1 cellular context compared by ENCODE assay signal in the genomic region with DNA sequence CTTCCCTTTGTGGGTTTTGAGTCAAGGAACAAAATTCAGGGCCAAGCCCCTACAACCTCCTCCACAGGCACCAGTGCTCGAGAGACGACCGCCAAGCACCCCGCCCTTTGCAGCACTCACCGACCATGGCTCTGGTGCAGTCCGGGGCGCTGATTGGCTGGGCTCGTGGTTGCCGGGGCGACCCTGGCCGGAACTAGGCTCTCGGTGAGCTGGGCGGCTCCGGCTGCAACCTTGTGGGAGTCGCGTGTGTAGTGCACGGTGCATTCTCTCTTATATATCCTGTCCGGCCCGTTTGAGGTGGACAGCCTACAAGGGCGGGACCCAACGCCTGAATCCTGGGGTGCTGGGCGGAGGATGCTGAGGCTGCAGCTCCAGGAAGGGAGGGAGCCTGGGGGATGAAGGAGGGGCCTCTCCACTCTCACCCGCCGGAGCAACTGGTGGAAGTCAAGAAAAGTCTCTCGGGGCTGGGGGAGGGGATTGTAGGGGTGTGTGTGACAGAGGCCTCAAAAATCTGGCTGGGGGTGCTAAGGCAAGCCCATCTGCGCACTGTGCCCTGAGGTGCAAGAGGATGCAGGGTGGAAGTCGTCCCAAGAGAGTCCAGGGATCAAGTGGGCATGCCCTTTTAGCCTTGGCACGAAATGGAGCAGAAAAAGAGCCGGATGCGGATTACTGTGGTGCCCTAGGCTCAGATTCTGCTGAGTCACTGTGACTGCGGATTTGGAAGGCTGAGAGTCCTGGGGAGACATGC.
TF ChIP-seq lines count a peak whose summit lies in the region.

TSS of gene NQO1 (minus strand) at position 248 of the 748 bp plus-strand sequence. CDS start at position 127, 121 bp downstream.

TF ChIP-seq in HepG2, 621 proteins besides CTCF, POLR2A, EP300 and RAD21 (continued from another document and continues in another):
- TF ChIP-seq, protein P1, sequence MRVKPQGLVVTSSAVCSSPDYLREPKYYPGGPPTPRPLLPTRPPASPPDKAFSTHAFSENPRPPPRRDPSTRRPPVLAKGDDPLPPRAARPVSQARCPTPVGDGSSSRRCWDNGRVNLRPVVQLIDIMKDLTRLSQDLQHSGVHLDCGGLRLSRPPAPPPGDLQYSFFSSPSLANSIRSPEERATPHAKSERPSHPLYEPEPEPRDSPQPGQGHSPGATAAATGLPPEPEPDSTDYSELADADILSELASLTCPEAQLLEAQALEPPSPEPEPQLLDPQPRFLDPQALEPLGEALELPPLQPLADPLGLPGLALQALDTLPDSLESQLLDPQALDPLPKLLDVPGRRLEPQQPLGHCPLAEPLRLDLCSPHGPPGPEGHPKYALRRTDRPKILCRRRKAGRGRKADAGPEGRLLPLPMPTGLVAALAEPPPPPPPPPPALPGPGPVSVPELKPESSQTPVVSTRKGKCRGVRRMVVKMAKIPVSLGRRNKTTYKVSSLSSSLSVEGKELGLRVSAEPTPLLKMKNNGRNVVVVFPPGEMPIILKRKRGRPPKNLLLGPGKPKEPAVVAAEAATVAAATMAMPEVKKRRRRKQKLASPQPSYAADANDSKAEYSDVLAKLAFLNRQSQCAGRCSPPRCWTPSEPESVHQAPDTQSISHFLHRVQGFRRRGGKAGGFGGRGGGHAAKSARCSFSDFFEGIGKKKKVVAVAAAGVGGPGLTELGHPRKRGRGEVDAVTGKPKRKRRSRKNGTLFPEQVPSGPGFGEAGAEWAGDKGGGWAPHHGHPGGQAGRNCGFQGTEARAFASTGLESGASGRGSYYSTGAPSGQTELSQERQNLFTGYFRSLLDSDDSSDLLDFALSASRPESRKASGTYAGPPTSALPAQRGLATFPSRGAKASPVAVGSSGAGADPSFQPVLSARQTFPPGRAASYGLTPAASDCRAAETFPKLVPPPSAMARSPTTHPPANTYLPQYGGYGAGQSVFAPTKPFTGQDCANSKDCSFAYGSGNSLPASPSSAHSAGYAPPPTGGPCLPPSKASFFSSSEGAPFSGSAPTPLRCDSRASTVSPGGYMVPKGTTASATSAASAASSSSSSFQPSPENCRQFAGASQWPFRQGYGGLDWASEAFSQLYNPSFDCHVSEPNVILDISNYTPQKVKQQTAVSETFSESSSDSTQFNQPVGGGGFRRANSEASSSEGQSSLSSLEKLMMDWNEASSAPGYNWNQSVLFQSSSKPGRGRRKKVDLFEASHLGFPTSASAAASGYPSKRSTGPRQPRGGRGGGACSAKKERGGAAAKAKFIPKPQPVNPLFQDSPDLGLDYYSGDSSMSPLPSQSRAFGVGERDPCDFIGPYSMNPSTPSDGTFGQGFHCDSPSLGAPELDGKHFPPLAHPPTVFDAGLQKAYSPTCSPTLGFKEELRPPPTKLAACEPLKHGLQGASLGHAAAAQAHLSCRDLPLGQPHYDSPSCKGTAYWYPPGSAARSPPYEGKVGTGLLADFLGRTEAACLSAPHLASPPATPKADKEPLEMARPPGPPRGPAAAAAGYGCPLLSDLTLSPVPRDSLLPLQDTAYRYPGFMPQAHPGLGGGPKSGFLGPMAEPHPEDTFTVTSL (CRISPR knock-in tag; IDR thresholded peaks at IDR 0.05; ENCODE audit: borderline replicate concordance): peak; percentile 77; the same call in 1 of the 2 replicates
- 0 out of 2 replicates have a peak, but pooled peaks have one; percentile 5 for TF ChIP-seq CREB1 (IDR thresholded peaks at IDR 0.05)
- no peak for TF ChIP-seq CREB1 (CRISPR knock-in tag; IDR thresholded peaks at IDR 0.05)
- TF ChIP-seq, protein P2, sequence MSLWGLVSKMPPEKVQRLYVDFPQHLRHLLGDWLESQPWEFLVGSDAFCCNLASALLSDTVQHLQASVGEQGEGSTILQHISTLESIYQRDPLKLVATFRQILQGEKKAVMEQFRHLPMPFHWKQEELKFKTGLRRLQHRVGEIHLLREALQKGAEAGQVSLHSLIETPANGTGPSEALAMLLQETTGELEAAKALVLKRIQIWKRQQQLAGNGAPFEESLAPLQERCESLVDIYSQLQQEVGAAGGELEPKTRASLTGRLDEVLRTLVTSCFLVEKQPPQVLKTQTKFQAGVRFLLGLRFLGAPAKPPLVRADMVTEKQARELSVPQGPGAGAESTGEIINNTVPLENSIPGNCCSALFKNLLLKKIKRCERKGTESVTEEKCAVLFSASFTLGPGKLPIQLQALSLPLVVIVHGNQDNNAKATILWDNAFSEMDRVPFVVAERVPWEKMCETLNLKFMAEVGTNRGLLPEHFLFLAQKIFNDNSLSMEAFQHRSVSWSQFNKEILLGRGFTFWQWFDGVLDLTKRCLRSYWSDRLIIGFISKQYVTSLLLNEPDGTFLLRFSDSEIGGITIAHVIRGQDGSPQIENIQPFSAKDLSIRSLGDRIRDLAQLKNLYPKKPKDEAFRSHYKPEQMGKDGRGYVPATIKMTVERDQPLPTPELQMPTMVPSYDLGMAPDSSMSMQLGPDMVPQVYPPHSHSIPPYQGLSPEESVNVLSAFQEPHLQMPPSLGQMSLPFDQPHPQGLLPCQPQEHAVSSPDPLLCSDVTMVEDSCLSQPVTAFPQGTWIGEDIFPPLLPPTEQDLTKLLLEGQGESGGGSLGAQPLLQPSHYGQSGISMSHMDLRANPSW (CRISPR knock-in tag; IDR thresholded peaks at IDR 0.05; ENCODE audit: borderline replicate concordance): peak; percentile 57; the same call in 1 of the 2 replicates
- no peak for TF ChIP-seq ZNF570 (CRISPR knock-in tag; IDR thresholded peaks at IDR 0.05; ENCODE audit: borderline replicate concordance)
- TF ChIP-seq GATAD2A (CRISPR knock-in tag; IDR thresholded peaks at IDR 0.05): peak; percentile 36
- TF ChIP-seq ZNF12 (CRISPR knock-in tag; IDR thresholded peaks at IDR 0.05): no peak
- TF ChIP-seq GZF1 (CRISPR knock-in tag; IDR thresholded peaks at IDR 0.05): 0 out of 2 replicates have a peak, but pooled peaks have one; percentile 34
- 0 out of 2 replicates have a peak, but pooled peaks have one; percentile 38 for TF ChIP-seq KDM3A (CRISPR knock-in tag; IDR thresholded peaks at IDR 0.05; ENCODE audit: low read depth)
- TF ChIP-seq DMAP1 (CRISPR knock-in tag; IDR thresholded peaks at IDR 0.05): peak; percentile 66; the same call in 1 of the 2 replicates
- peak; percentile 77; the same call in 1 of the 2 replicates for TF ChIP-seq ZFP41 (CRISPR knock-in tag; IDR thresholded peaks at IDR 0.05; ENCODE audit: borderline replicate concordance)
- TF ChIP-seq NR2F6 (IDR thresholded peaks at IDR 0.05): peak; percentile 47; the same call in 1 of the 2 replicates
- TF ChIP-seq NR2F6 (CRISPR knock-in tag; IDR thresholded peaks at IDR 0.05): 0 out of 2 replicates have a peak, but pooled peaks have one; percentile 27
- TF ChIP-seq CREM (IDR thresholded peaks at IDR 0.05): peak; percentile 57; the same call in 1 of the 2 replicates
- TF ChIP-seq CREM (CRISPR knock-in tag; IDR thresholded peaks at IDR 0.05): no peak
- 0 out of 2 replicates have a peak, but pooled peaks have one; percentile 11 for TF ChIP-seq CHD2 (IDR thresholded peaks at IDR 0.05; ENCODE audit: low read depth, low read length)
- TF ChIP-seq NPAS2 (CRISPR knock-in tag; IDR thresholded peaks at IDR 0.05; ENCODE audit: borderline replicate concordance): no peak
- TF ChIP-seq GFI1 (CRISPR knock-in tag; IDR thresholded peaks at IDR 0.05; ENCODE audit: borderline replicate concordance): peak; percentile 63
- TF ChIP-seq MNT (IDR thresholded peaks at IDR 0.05): peak; percentile 57
- 0 out of 2 replicates have a peak, but pooled peaks have one; percentile 5 for TF ChIP-seq ZSCAN31 (CRISPR knock-in tag; IDR thresholded peaks at IDR 0.05; ENCODE audit: low read depth)
- TF ChIP-seq PRDM15 (CRISPR knock-in tag; IDR thresholded peaks at IDR 0.05): 0 out of 2 replicates have a peak, but pooled peaks have one; percentile 48
- no peak for TF ChIP-seq EEA1 (CRISPR knock-in tag; IDR thresholded peaks at IDR 0.05; ENCODE audit: borderline replicate concordance)
- TF ChIP-seq SP5 (CRISPR knock-in tag; IDR thresholded peaks at IDR 0.05; ENCODE audit: borderline replicate concordance, low read depth): peak; percentile 60
- 0 out of 2 replicates have a peak, but pooled peaks have one; percentile 38 for TF ChIP-seq KDM1A (CRISPR knock-in tag; IDR thresholded peaks at IDR 0.05)
- 0 out of 2 replicates have a peak, but pooled peaks have one; percentile 37 for TF ChIP-seq ZNF709 (CRISPR knock-in tag; IDR thresholded peaks at IDR 0.05)
- TF ChIP-seq, protein P3, sequence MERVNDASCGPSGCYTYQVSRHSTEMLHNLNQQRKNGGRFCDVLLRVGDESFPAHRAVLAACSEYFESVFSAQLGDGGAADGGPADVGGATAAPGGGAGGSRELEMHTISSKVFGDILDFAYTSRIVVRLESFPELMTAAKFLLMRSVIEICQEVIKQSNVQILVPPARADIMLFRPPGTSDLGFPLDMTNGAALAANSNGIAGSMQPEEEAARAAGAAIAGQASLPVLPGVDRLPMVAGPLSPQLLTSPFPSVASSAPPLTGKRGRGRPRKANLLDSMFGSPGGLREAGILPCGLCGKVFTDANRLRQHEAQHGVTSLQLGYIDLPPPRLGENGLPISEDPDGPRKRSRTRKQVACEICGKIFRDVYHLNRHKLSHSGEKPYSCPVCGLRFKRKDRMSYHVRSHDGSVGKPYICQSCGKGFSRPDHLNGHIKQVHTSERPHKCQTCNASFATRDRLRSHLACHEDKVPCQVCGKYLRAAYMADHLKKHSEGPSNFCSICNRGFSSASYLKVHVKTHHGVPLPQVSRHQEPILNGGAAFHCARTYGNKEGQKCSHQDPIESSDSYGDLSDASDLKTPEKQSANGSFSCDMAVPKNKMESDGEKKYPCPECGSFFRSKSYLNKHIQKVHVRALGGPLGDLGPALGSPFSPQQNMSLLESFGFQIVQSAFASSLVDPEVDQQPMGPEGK (CRISPR knock-in tag; IDR thresholded peaks at IDR 0.05): peak; percentile 45; the same call in 1 of the 2 replicates
- TF ChIP-seq ZNF337 (CRISPR knock-in tag; IDR thresholded peaks at IDR 0.05; ENCODE audit: borderline replicate concordance, low read depth): no peak
- peak; percentile 7; the same call in 1 of the 2 replicates for TF ChIP-seq FOXO1 (CRISPR knock-in tag; IDR thresholded peaks at IDR 0.05)
- TF ChIP-seq, protein P4, sequence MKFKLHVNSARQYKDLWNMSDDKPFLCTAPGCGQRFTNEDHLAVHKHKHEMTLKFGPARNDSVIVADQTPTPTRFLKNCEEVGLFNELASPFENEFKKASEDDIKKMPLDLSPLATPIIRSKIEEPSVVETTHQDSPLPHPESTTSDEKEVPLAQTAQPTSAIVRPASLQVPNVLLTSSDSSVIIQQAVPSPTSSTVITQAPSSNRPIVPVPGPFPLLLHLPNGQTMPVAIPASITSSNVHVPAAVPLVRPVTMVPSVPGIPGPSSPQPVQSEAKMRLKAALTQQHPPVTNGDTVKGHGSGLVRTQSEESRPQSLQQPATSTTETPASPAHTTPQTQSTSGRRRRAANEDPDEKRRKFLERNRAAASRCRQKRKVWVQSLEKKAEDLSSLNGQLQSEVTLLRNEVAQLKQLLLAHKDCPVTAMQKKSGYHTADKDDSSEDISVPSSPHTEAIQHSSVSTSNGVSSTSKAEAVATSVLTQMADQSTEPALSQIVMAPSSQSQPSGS (CRISPR knock-in tag; IDR thresholded peaks at IDR 0.05): peak; percentile 21; the same call in 1 of the 2 replicates
- 0 out of 2 replicates have a peak, but pooled peaks have one; percentile 45 for TF ChIP-seq ARID2 (CRISPR knock-in tag; IDR thresholded peaks at IDR 0.05; ENCODE audit: borderline replicate concordance)
- no peak for TF ChIP-seq ISX (CRISPR knock-in tag; conservative IDR thresholded peaks at IDR 0.05)
- TF ChIP-seq ZNF484 (CRISPR knock-in tag; IDR thresholded peaks at IDR 0.05; ENCODE audit: borderline replicate concordance, low read depth): no peak
- no peak for TF ChIP-seq ZNF619 (CRISPR knock-in tag; IDR thresholded peaks at IDR 0.05)
- peak; percentile 76; the same call in 1 of the 2 replicates for TF ChIP-seq ZBTB20 (CRISPR knock-in tag; IDR thresholded peaks at IDR 0.05; ENCODE audit: borderline replicate concordance, low read depth)
- TF ChIP-seq ZNF382 (CRISPR knock-in tag; IDR thresholded peaks at IDR 0.05; ENCODE audit: borderline replicate concordance): no peak
- no peak for TF ChIP-seq IKZF4 (CRISPR knock-in tag; IDR thresholded peaks at IDR 0.05; ENCODE audit: borderline replicate concordance, low read depth, not compliant biosample characterization)
- no peak for TF ChIP-seq SMAD9 (CRISPR knock-in tag; IDR thresholded peaks at IDR 0.05)
- no peak for TF ChIP-seq BRCA1 (CRISPR knock-in tag; IDR thresholded peaks at IDR 0.05)
- no peak for TF ChIP-seq JUND (CRISPR knock-in tag; IDR thresholded peaks at IDR 0.05)
- peak; percentile 27; the same call in 1 of the 2 replicates for TF ChIP-seq ZNF816 (CRISPR knock-in tag; IDR thresholded peaks at IDR 0.05; ENCODE audit: borderline replicate concordance)
- TF ChIP-seq, protein P5, sequence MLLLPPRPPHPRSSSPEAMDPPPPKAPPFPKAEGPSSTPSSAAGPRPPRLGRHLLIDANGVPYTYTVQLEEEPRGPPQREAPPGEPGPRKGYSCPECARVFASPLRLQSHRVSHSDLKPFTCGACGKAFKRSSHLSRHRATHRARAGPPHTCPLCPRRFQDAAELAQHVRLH (CRISPR knock-in tag; IDR thresholded peaks at IDR 0.05; ENCODE audit: borderline replicate concordance, low read depth): peak; percentile 35; the same call in 1 of the 2 replicates
